Comparison of ENCODE assay signal across 13 cellular contexts in the genomic region with DNA sequence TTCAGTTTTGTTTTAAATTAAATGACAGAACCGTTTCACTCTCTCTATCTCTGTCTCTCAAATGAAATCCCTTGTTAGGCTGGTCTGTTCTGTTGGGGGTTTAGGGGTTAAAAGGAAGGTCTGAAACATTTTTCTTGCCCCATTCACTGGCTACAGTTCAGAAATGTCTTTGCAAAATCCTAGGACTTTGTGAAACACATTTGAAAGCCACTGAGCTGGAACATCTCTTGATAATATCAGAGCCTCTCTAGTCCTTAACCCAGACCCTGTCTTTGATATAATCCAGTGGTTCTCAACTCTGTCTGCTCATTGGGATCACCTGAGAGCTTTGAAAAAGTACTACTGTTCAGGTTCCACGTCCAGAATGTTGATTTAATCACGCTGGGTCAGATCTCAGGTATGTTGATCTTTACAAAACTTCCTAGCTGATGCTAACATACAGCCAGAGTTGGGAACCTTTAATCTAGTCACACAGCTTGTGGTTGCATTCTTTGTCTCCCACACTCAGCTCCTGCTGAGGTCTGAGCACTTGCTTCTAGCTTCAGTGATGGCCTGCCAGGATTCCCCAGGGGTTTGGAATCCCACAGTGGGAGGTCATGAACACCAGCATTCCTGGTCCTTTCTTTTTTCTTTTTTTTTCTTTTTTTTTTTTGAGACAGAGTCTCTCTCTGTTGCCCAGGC.
DNase-seq lines count a peak whose midpoint lies in the region; ATAC-seq, FAIRE-seq and TF ChIP-seq lines count a peak whose summit lies in the region.
"Had no signal": no experiment of that assay in that cellular context is flagged by ENCODE, and none has a peak within 500 bp of the region (broad histone marks: within the 10 kb centered on the region; RNA-seq: fewer than 3 reads in every experiment).

No MANE protein-coding gene starts in this region.

- H3K4me1 ChIP-seq in SJCRH30 = no peaks in the 10 kb centered on the region; the same call in 1 of the 2 replicates
- peaks cover 26 to 36% of the 10 kb centered on the region in 2 donors for H3K4me1 ChIP-seq in gastrocnemius medialis
- no peaks in the 10 kb centered on the region for H3K4me1 ChIP-seq in colonic mucosa

- no peak for TF ChIP-seq POLR2A in GM12892 (IDR thresholded peaks at IDR 0.05; ENCODE audit: low read depth, low read length)
- no peak for TF ChIP-seq POLR2A in gastrocnemius medialis (IDR thresholded peaks at IDR 0.05)

- H3K36me3 Mint-ChIP-seq in activated CD4-positive, alpha-beta T cell treated with anti-CD3 and anti-CD28 coated beads for 36 hours (ENCODE audit: low read depth) = no peaks in the 10 kb centered on the region

- no peak overlapping the region for H3K27ac Mint-ChIP-seq in activated CD4-positive, alpha-beta T cell treated with anti-CD3 and anti-CD28 coated beads for 36 hours

- no peaks in the 10 kb centered on the region for H3K4me1 Mint-ChIP-seq in activated CD4-positive, alpha-beta T cell treated with anti-CD3 and anti-CD28 coated beads for 36 hours

- TF ChIP-seq CTCF in gastrocnemius medialis (IDR thresholded peaks at IDR 0.05 in 4 of 5, conservative IDR thresholded peaks at IDR 0.05 in 1 of 5) (no peak), colonic mucosa (IDR thresholded peaks at IDR 0.05) (no peak)

- H3K36me3 ChIP-seq in SJCRH30 = no peaks in the 10 kb centered on the region
- no peaks in the 10 kb centered on the region for H3K36me3 ChIP-seq in gastrocnemius medialis
- no peaks in the 10 kb centered on the region for H3K36me3 ChIP-seq in colonic mucosa

- in situ Hi-C loops in gastrocnemius medialis (cut with MboI; ENCODE audit: low sequenced_read_pairs in 4 of 4) = no loop called here

- H3K27ac ChIP-seq in SJCRH30 (no peak overlapping the region), gastrocnemius medialis (no peak overlapping the region), colonic mucosa (no peak overlapping the region)

- ATAC-seq in gastrocnemius medialis = peak; percentile 20 to 26
- no peak for ATAC-seq in GM18867 (IDR thresholded peaks at IDR 0.05; ENCODE audit: unreplicated experiment)
- no peak for ATAC-seq in activated CD4-positive, alpha-beta T cell treated with anti-CD3 and anti-CD28 coated beads for 36 hours
- ATAC-seq in HG02642 (IDR thresholded peaks at IDR 0.05; ENCODE audit: poor library complexity, unreplicated experiment) = no peak

- POLR2A ChIA-PET in activated CD4-positive, alpha-beta T cell treated with anti-CD3 and anti-CD28 coated beads for 36 hours (lab: Charles Lee) = no interaction called here

- peaks cover 4% of the 10 kb centered on the region for H3K27me3 Mint-ChIP-seq in activated CD4-positive, alpha-beta T cell treated with anti-CD3 and anti-CD28 coated beads for 36 hours

- no peak for DNase-seq in GM12892 (ENCODE audit: insufficient read length)
- DNase-seq in SJCRH30 = peak; percentile 48 to 53
- peak; percentile 85 for DNase-seq in glomerular visceral epithelial cell (ENCODE audit: extremely low spot score)
- DNase-seq in gastrocnemius medialis = no peak
- DNase-seq in activated CD4-positive, alpha-beta T cell treated with anti-CD3 and anti-CD28 coated beads for 36 hours = no peak
- no peak for DNase-seq in colonic mucosa
- DNase-seq: aorta, DND-41, foreskin fibroblast, Kasumi-1, T-helper 1 cell had no signal

- H3K4me3 Mint-ChIP-seq in activated CD4-positive, alpha-beta T cell treated with anti-CD3 and anti-CD28 coated beads for 36 hours = no peak overlapping the region

- H3K9me3 Mint-ChIP-seq in activated CD4-positive, alpha-beta T cell treated with anti-CD3 and anti-CD28 coated beads for 36 hours (ENCODE audit: low read depth) = no peaks in the 10 kb centered on the region

- H3K9me3 ChIP-seq in SJCRH30 (replicated peaks) = no peaks in the 10 kb centered on the region
- H3K9me3 ChIP-seq in gastrocnemius medialis = no peaks in the 10 kb centered on the region
- no peaks in the 10 kb centered on the region for H3K9me3 ChIP-seq in colonic mucosa

- H3K27me3 ChIP-seq in SJCRH30 = no peaks in the 10 kb centered on the region
- H3K27me3 ChIP-seq in gastrocnemius medialis = no peaks in the 10 kb centered on the region
- H3K27me3 ChIP-seq in colonic mucosa = no peaks in the 10 kb centered on the region

- H3K4me3 ChIP-seq in SJCRH30 = no peak overlapping the region
- no peak overlapping the region for H3K4me3 ChIP-seq in gastrocnemius medialis
- H3K4me3 ChIP-seq in colonic mucosa = no peak overlapping the region

- peak; percentile 81 for FAIRE-seq in GM12892 (lab: Jason Lieb, UNC)

- H3K9ac ChIP-seq in colonic mucosa (ENCODE audit: low read depth in 2 of 2, low read length in 2 of 2) = no peak overlapping the region

- CTCF ChIA-PET in activated CD4-positive, alpha-beta T cell treated with anti-CD3 and anti-CD28 coated beads for 36 hours (lab: Charles Lee) = interaction anchor here (0.7 to 1.5 kb wide), 2 partner anchors 15 to 265 kb away, joined by 3 read pairs; no protein-coding TSS in a partner anchor

- intact Hi-C loops in gastrocnemius medialis (cut with DNase I; ENCODE audit: low total_unique reads) (no loop called here), colonic mucosa (cut with DNase I) (no loop called here)
- intact Hi-C loops in activated CD4-positive, alpha-beta T cell treated with anti-CD3 and anti-CD28 coated beads for 36 hours (cut with DNase I, micrococcal nuclease) = no loop called here

Comparison
In these comparisons a context has a peak if more than half of its experiments do, and no peak if none do; other contexts are left out.
1. DNase-seq: peak in SJCRH30 (2 of 2) and glomerular visceral epithelial cell (single experiment); none in GM12892 (single experiment), gastrocnemius medialis (0 of 2), activated CD4-positive, alpha-beta T cell treated with anti-CD3 and anti-CD28 coated beads for 36 hours (single experiment) and colonic mucosa (single experiment).
2. ATAC-seq: peak in gastrocnemius medialis (2 of 2); none in GM18867 (single experiment), activated CD4-positive, alpha-beta T cell treated with anti-CD3 and anti-CD28 coated beads for 36 hours (single experiment) and HG02642 (single experiment).